10 cellular contexts compared by ENCODE assay signal in genomic region chr15:83928392-83928734, GRCh38.
DNase-seq lines count a peak whose midpoint lies in the region; ATAC-seq, FAIRE-seq and TF ChIP-seq lines count a peak whose summit lies in the region.
"Had no signal": no experiment of that assay in that cellular context is flagged by ENCODE, and none has a peak within 500 bp of the region (broad histone marks: within the 10 kb centered on the region; RNA-seq: fewer than 3 reads in every experiment).

No MANE protein-coding gene starts in this region.

- no peak overlapping the region for H3K18ac ChIP-seq in neuronal stem cell (ENCODE audit: low read length)

- no peak overlapping the region for H3K27ac ChIP-seq in SU-DHL-6 (ENCODE audit: low read depth, low read length)
- no peak overlapping the region for H3K27ac ChIP-seq in small intestine (ENCODE audit: low read depth in 1 of 2, low read length in 1 of 2)
- no peak overlapping the region for H3K27ac ChIP-seq in neuronal stem cell (replicated peaks; ENCODE audit: low read length)
- no peak overlapping the region for H3K27ac ChIP-seq in psoas muscle
- H3K27ac ChIP-seq: HL-60 had no signal

- H3K4me1 ChIP-seq in small intestine (ENCODE audit: control insufficient read depth in 2 of 2, insufficient read depth in 1 of 2, low read depth in 1 of 2, low read length in 1 of 2) (no peaks in the 10 kb centered on the region), neuronal stem cell (ENCODE audit: control insufficient read depth in 2 of 2, insufficient read depth in 1 of 2, low read depth in 1 of 2, low read length in 2 of 2) (peaks cover 0 to 3% of the 10 kb centered on the region in 2 donors), psoas muscle (no peaks in the 10 kb centered on the region)

- no peak overlapping the region for H3K14ac ChIP-seq in neuronal stem cell (ENCODE audit: low read length)

- H3K9me2 ChIP-seq in SU-DHL-6 (replicated peaks; ENCODE audit: insufficient read depth, low read length): no peaks in the 10 kb centered on the region

- H3F3A ChIP-seq in SU-DHL-6 (ENCODE audit: insufficient read depth): no peaks in the 10 kb centered on the region

- no peak overlapping the region for H2BK12ac ChIP-seq in neuronal stem cell (ENCODE audit: low read length)

- H3K23ac ChIP-seq in neuronal stem cell (ENCODE audit: low read depth, low read length, poor library complexity): no peak overlapping the region

- no peaks in the 10 kb centered on the region for H3K79me1 ChIP-seq in neuronal stem cell (ENCODE audit: low read depth, low read length)

- no peak overlapping the region for H4K91ac ChIP-seq in neuronal stem cell (ENCODE audit: low read depth, low read length, poor library complexity)

- H2BK15ac ChIP-seq in neuronal stem cell (ENCODE audit: low read length): no peak overlapping the region

- H2AFZ ChIP-seq in SU-DHL-6 (ENCODE audit: low read depth, low read length, severe bottlenecking) (no peak overlapping the region), neuronal stem cell (ENCODE audit: low read length) (no peak overlapping the region)

- H3K27me3 ChIP-seq in SU-DHL-6 (ENCODE audit: low read length) (no peaks in the 10 kb centered on the region), small intestine (ENCODE audit: control insufficient read depth in 2 of 2, insufficient read depth in 2 of 2, low read length in 2 of 2) (no peaks in the 10 kb centered on the region), neuronal stem cell (ENCODE audit: control insufficient read depth in 3 of 3, insufficient read depth in 3 of 3, low read depth in 1 of 3, low read length in 3 of 3) (peaks cover 0 to 5% (median 0%) of the 10 kb centered on the region in 3 experiments), psoas muscle (ENCODE audit: insufficient read depth in 3 of 3, low read length in 2 of 3) (no peaks in the 10 kb centered on the region)

- H3K4me3 ChIP-seq in SU-DHL-6 (ENCODE audit: insufficient read depth, low read length, poor library complexity, severe bottlenecking): no peak overlapping the region
- no peak overlapping the region for H3K4me3 ChIP-seq in small intestine (ENCODE audit: low read depth in 1 of 2, low read length in 2 of 2)
- no peak overlapping the region for H3K4me3 ChIP-seq in neuronal stem cell (ENCODE audit: low read length in 2 of 2)
- no peak overlapping the region for H3K4me3 ChIP-seq in psoas muscle

- intact Hi-C loops in psoas muscle (cut with DNase I): no loop called here

- H3K9me3 ChIP-seq in SU-DHL-6 (ENCODE audit: insufficient read depth, low read length) (no peaks in the 10 kb centered on the region), small intestine (ENCODE audit: control insufficient read depth, low read depth) (no peaks in the 10 kb centered on the region), neuronal stem cell (replicated peaks in 1 of 2; ENCODE audit: control insufficient read depth in 2 of 2, insufficient read depth in 1 of 2, low read depth in 1 of 2, low read length in 2 of 2) (no peaks in the 10 kb centered on the region), psoas muscle (no peaks in the 10 kb centered on the region)

- H4K20me1 ChIP-seq in SU-DHL-6 (ENCODE audit: low read depth, low read length): no peaks in the 10 kb centered on the region

- no peaks in the 10 kb centered on the region for H3K36me3 ChIP-seq in SU-DHL-6 (ENCODE audit: low read length)
- no peaks in the 10 kb centered on the region for H3K36me3 ChIP-seq in small intestine (ENCODE audit: control insufficient read depth in 2 of 2, insufficient read depth in 2 of 2, low read length in 2 of 2)
- no peaks in the 10 kb centered on the region for H3K36me3 ChIP-seq in neuronal stem cell (replicated peaks in 1 of 2; ENCODE audit: control insufficient read depth in 2 of 2, insufficient read depth in 2 of 2, low read length in 2 of 2)
- no peaks in the 10 kb centered on the region for H3K36me3 ChIP-seq in psoas muscle (ENCODE audit: insufficient read depth in 1 of 2, low read depth in 1 of 2)

- H3K9ac ChIP-seq in SU-DHL-6 (ENCODE audit: low read length) (no peak overlapping the region), neuronal stem cell (ENCODE audit: low read depth, low read length, poor library complexity) (no peak overlapping the region)

- peak overlapping the region; percentile 30 for H3K4me2 ChIP-seq in SU-DHL-6 (ENCODE audit: low read depth, low read length, poor library complexity, severe bottlenecking)
- H3K4me2 ChIP-seq in neuronal stem cell (ENCODE audit: insufficient read depth, low read length, poor library complexity, severe bottlenecking): no peak overlapping the region

- no peak overlapping the region for H3K4ac ChIP-seq in neuronal stem cell (ENCODE audit: low read length)

- H2BK120ac ChIP-seq in neuronal stem cell (ENCODE audit: low read depth, low read length): no peak overlapping the region

- H2AK5ac ChIP-seq in neuronal stem cell (ENCODE audit: low read depth, low read length): no peak overlapping the region

- 24 to 67% (median 27%) methylated on average over 1 of the region's 1 CpG for WGBS in small intestine, 3 donors
- no CpG with 5 or more reads among the region's 1 CpG for WGBS in neuronal stem cell (ENCODE audit: extremely low coverage in 2 of 2, insufficient read length in 2 of 2, insufficient replicate concordance in 1 of 2), 2 donors
- WGBS in psoas muscle, 3 donors: 86 to 89% (median 88%) methylated on average over 1 of the region's 1 CpG

- H3K79me2 ChIP-seq in SU-DHL-6 (ENCODE audit: insufficient read depth, low read length): no peaks in the 10 kb centered on the region

- FAIRE-seq in small intestine (lab: Jason Lieb, UNC): no peak

- H2BK5ac ChIP-seq in neuronal stem cell (ENCODE audit: low read length): no peak overlapping the region

- no peak for DNase-seq in small intestine
- no peak for DNase-seq in neuronal stem cell (ENCODE audit: low spot score)
- no peak for DNase-seq in psoas muscle
- DNase-seq: activated CD4-positive, alpha-beta T cell treated with anti-CD3 and anti-CD28 coated beads, Interleukin-2, amount 50 U/mL, for 4 hours; NCI-H1436 had no signal

- ATAC-seq in GM18511 (IDR thresholded peaks at IDR 0.05; ENCODE audit: unreplicated experiment) (peak; percentile 80), GM19452 (IDR thresholded peaks at IDR 0.05; ENCODE audit: unreplicated experiment) (peak; percentile 78), HG02970 (IDR thresholded peaks at IDR 0.05; ENCODE audit: low FRiP score, unreplicated experiment) (peak; percentile 82), psoas muscle (no peak)

- no peak overlapping the region for H4K8ac ChIP-seq in neuronal stem cell (ENCODE audit: low read depth, low read length)

- no peak for TF ChIP-seq CTCF in SU-DHL-6 (IDR thresholded peaks at IDR 0.05; ENCODE audit: insufficient read depth, low read length, poor library complexity, severe bottlenecking)
- no peak for TF ChIP-seq CTCF in psoas muscle (IDR thresholded peaks at IDR 0.05)

Comparison
In these comparisons a context has a peak if more than half of its experiments do, and no peak if none do; other contexts are left out.
1. ATAC-seq: peak in GM18511 (single experiment), GM19452 (single experiment) and HG02970 (single experiment); none in psoas muscle (0 of 4).